ENCODE assay signal across 8 cellular contexts in the genomic region with DNA sequence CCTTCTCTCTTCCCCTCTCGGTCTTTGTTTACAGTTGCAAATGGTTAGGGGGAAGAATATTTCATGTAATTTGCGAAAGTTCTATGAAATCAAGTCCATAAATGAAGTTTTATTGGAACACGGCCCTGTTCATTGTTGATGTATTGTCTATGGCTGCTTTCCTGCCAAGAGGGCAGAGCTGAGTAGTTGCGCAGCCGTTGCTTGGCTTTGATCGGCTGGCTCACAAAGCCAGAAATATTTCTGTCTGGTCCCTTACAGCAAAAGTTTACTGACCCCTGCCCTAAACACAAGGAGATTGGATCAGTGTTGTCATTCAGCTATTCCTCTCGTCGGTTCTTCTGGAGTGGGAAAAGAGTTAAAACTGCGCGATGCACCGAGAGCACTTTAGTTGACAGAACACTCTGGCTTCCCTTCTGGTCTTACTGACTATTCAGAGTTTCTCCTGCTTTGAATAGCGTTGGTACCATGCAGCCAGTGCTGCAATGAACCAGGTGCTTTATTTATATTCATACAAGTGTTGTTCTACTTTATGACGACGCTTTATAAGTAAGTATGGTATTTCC. TPM values are rescaled to one million over a fixed set of nuclear protein-coding genes. Genes with fewer than 3 reads are reported as not detected.
A peak's percentile ranks its signal among the peaks of the same experiment; 100 is the strongest.
DNase-seq lines count a peak whose midpoint lies in the region; ATAC-seq and TF ChIP-seq lines count a peak whose summit lies in the region.

No MANE protein-coding gene starts in this region.

- H3K9me3 Mint-ChIP-seq in activated CD8-positive, alpha-beta memory T cell treated with anti-CD3 and anti-CD28 coated beads, Interleukin-2, amount 10 ng/mL, durations not matched to agents 7 days and 5 days (ENCODE audit: low read depth), result no peaks in the 10 kb centered on the region
- H3K9me3 Mint-ChIP-seq in activated naive CD4-positive, alpha-beta T cell treated with anti-CD3 and anti-CD28 coated beads for 36 hours, result no peaks in the 10 kb centered on the region

- H3K4me1 Mint-ChIP-seq in activated CD8-positive, alpha-beta memory T cell treated with anti-CD3 and anti-CD28 coated beads, Interleukin-2, amount 10 ng/mL, durations not matched to agents 7 days and 5 days, result peaks cover 18% of the 10 kb centered on the region
- H3K4me1 Mint-ChIP-seq in activated naive CD4-positive, alpha-beta T cell treated with anti-CD3 and anti-CD28 coated beads for 36 hours (ENCODE audit: low read depth), result peaks cover 35% of the 10 kb centered on the region

- H3K36me3 Mint-ChIP-seq in activated CD8-positive, alpha-beta memory T cell treated with anti-CD3 and anti-CD28 coated beads, Interleukin-2, amount 10 ng/mL, durations not matched to agents 7 days and 5 days, result peaks cover 4% of the 10 kb centered on the region
- H3K36me3 Mint-ChIP-seq in activated naive CD4-positive, alpha-beta T cell treated with anti-CD3 and anti-CD28 coated beads for 36 hours (ENCODE audit: low read depth), result peaks cover 2% of the 10 kb centered on the region

- H3K4me3 Mint-ChIP-seq in activated CD8-positive, alpha-beta memory T cell treated with anti-CD3 and anti-CD28 coated beads, Interleukin-2, amount 10 ng/mL, durations not matched to agents 7 days and 5 days, result peak overlapping the region; percentile 82
- H3K4me3 Mint-ChIP-seq in activated naive CD4-positive, alpha-beta T cell treated with anti-CD3 and anti-CD28 coated beads for 36 hours, result peak overlapping the region; percentile 85

- DNase-seq in activated CD8-positive, alpha-beta memory T cell treated with anti-CD3 and anti-CD28 coated beads, Interleukin-2, amount 10 ng/mL, durations not matched to agents 7 days and 5 days, result peak; percentile 50
- no peak for DNase-seq in activated CD8-positive, alpha-beta memory T cell treated with anti-CD3 and anti-CD28 coated beads, Interleukin-2, amount 50 U/mL, for 48 hours
- peak; percentile 47 for DNase-seq in HCEC 1CT
- DNase-seq in MV-4-11 (lab: John Stamatoyannopoulos, UW), result peak; percentile 38
- peak; percentile 29 for DNase-seq in activated naive CD4-positive, alpha-beta T cell treated with anti-CD3 and anti-CD28 coated beads for 36 hours
- peak; percentile 18 for DNase-seq in glomerular visceral epithelial cell (ENCODE audit: extremely low spot score)
- DNase-seq in omental fat pad (ENCODE audit: low spot score), result no peak
- no peak for DNase-seq in NCI-H1048 (lab: John Stamatoyannopoulos, UW)

- peak; percentile 20 for ATAC-seq in activated CD8-positive, alpha-beta memory T cell treated with anti-CD3 and anti-CD28 coated beads, Interleukin-2, amount 10 ng/mL, durations not matched to agents 7 days and 5 days
- ATAC-seq in omental fat pad (ENCODE audit: low FRiP score), result peak; percentile 21

- H3K27ac Mint-ChIP-seq in activated CD8-positive, alpha-beta memory T cell treated with anti-CD3 and anti-CD28 coated beads, Interleukin-2, amount 10 ng/mL, durations not matched to agents 7 days and 5 days, result peak overlapping the region; percentile 78
- peak overlapping the region; percentile 75 for H3K27ac Mint-ChIP-seq in activated naive CD4-positive, alpha-beta T cell treated with anti-CD3 and anti-CD28 coated beads for 36 hours

- H3K27me3 Mint-ChIP-seq in activated CD8-positive, alpha-beta memory T cell treated with anti-CD3 and anti-CD28 coated beads, Interleukin-2, amount 10 ng/mL, durations not matched to agents 7 days and 5 days, result no peaks in the 10 kb centered on the region
- no peaks in the 10 kb centered on the region for H3K27me3 Mint-ChIP-seq in activated naive CD4-positive, alpha-beta T cell treated with anti-CD3 and anti-CD28 coated beads for 36 hours (ENCODE audit: low read depth)

- CTCF ChIA-PET in activated CD8-positive, alpha-beta memory T cell treated with anti-CD3 and anti-CD28 coated beads, Interleukin-2, amount 10 ng/mL, durations not matched to agents 7 days and 5 days (lab: Charles Lee), result interaction anchor here (1.5 kb wide), 1 partner anchor 53 kb away, joined by 3 read pairs; no protein-coding TSS in a partner anchor
- CTCF ChIA-PET in activated naive CD4-positive, alpha-beta T cell treated with anti-CD3 and anti-CD28 coated beads for 36 hours (lab: Charles Lee), result interaction anchor here (1.4 kb wide), 1 partner anchor 347 kb away, joined by 3 read pairs; no protein-coding TSS in a partner anchor

- TF ChIP-seq CTCF in omental fat pad (IDR thresholded peaks at IDR 0.05), result no peak

- intact Hi-C loops in activated naive CD4-positive, alpha-beta T cell treated with anti-CD3 and anti-CD28 coated beads for 36 hours (cut with micrococcal nuclease), result loop anchor here (5.0 kb wide), 2 partner anchors 565 to 670 kb away; a partner anchor contains a TSS

RNA-seq across cellular contexts. Expression of a gene that starts 0.8 kb away (rescaled TPM):
- total RNA-seq in activated CD8-positive, alpha-beta memory T cell treated with anti-CD3 and anti-CD28 coated beads, Interleukin-2, amount 10 ng/mL, durations not matched to agents 7 days and 5 days, result 10 to 100 TPM; 17.2 to 19.0 TPM
- 10 to 100 TPM; 11.5 to 13.1 TPM for total RNA-seq in activated naive CD4-positive, alpha-beta T cell treated with anti-CD3 and anti-CD28 coated beads for 36 hours
- total RNA-seq in omental fat pad, result 10 to 100 TPM; 13.2 to 19.9 (median 17.8) TPM

Comparison
In these comparisons a context has a peak if more than half of its experiments do, and no peak if none do; other contexts are left out.
1. DNase-seq: peak in activated CD8-positive, alpha-beta memory T cell treated with anti-CD3 and anti-CD28 coated beads, Interleukin-2, amount 10 ng/mL, durations not matched to agents 7 days and 5 days (single experiment), HCEC 1CT (single experiment), MV-4-11 (single experiment), activated naive CD4-positive, alpha-beta T cell treated with anti-CD3 and anti-CD28 coated beads for 36 hours (single experiment) and glomerular visceral epithelial cell (single experiment); none in activated CD8-positive, alpha-beta memory T cell treated with anti-CD3 and anti-CD28 coated beads, Interleukin-2, amount 50 U/mL, for 48 hours (single experiment), omental fat pad (single experiment) and NCI-H1048 (single experiment).